In genomic region chr6:14713008-14713452, GRCh38 we compare ENCODE assay signal across 9 cellular contexts.
A peak's percentile ranks its signal among the peaks of the same experiment; 100 is the strongest.
DNase-seq lines count a peak whose midpoint lies in the region; ATAC-seq and TF ChIP-seq lines count a peak whose summit lies in the region.
"Had no signal": no experiment of that assay in that cellular context is flagged by ENCODE, and none has a peak within 500 bp of the region (broad histone marks: within the 10 kb centered on the region; RNA-seq: fewer than 3 reads in every experiment).

No MANE protein-coding gene starts in this region.

- H3K4me1 ChIP-seq in PC-3 (ENCODE audit: insufficient read depth, low read length), result peaks cover 55% of the 10 kb centered on the region
- peaks cover 11% of the 10 kb centered on the region for H3K4me1 ChIP-seq in fibroblast of lung (ENCODE audit: control insufficient read depth, extremely low read depth, insufficient read depth, low read length)

- no peaks in the 10 kb centered on the region for H3K36me3 ChIP-seq in PC-3 (ENCODE audit: low read depth, low read length)
- no peaks in the 10 kb centered on the region for H3K36me3 ChIP-seq in fibroblast of lung (ENCODE audit: control insufficient read depth, insufficient read depth, low read length)

- H3K27ac ChIP-seq in PC-3 (ENCODE audit: low read length) (peak overlapping the region; percentile 92), fibroblast of lung (ENCODE audit: insufficient read depth, low read length) (peak overlapping the region; percentile 86)

- POLR2A ChIA-PET in PC-3 (lab: Charles Lee; ENCODE audit: unreplicated experiment), result interaction anchor here (0.5 kb wide), 1 partner anchor 566 kb away, joined by 5 read pairs; no protein-coding TSS in a partner anchor

- H2AFZ ChIP-seq in PC-3 (ENCODE audit: low read length) (no peak overlapping the region), fibroblast of lung (ENCODE audit: low read length) (peak overlapping the region; percentile 19)

- intact Hi-C loops in PC-3 (cut with micrococcal nuclease), result no loop called here
- intact Hi-C loops in posterior vena cava (cut with DNase I), result no loop called here
- intact Hi-C loops in left colon (cut with DNase I, micrococcal nuclease), result no loop called here

- 0 out of 2 replicates have a peak overlapping the region, but pooled peaks have one; percentile 9 for H3K4me2 ChIP-seq in PC-3 (ENCODE audit: low read length)
- H3K4me2 ChIP-seq in fibroblast of lung (ENCODE audit: extremely low read depth, insufficient read depth, low read length), result peak overlapping the region; percentile 21

- H3F3A ChIP-seq in PC-3 (ENCODE audit: low read length, unreplicated experiment), result no peaks in the 10 kb centered on the region

- no peaks in the 10 kb centered on the region for H3K79me2 ChIP-seq in PC-3 (ENCODE audit: low read length)
- no peaks in the 10 kb centered on the region for H3K79me2 ChIP-seq in fibroblast of lung (ENCODE audit: control insufficient read depth, insufficient read depth, low read length)

- H3K9me2 ChIP-seq in PC-3 (replicated peaks; ENCODE audit: low read length), result no peaks in the 10 kb centered on the region

- H3K27me3 ChIP-seq in PC-3 (ENCODE audit: low read length), result no peaks in the 10 kb centered on the region
- H3K27me3 ChIP-seq in fibroblast of lung (ENCODE audit: control insufficient read depth, insufficient read depth, low read length), result no peaks in the 10 kb centered on the region

- no TSS peak for BruUV-seq in PC-3 (replicated peaks; lab: Mats Ljungman, UMichigan)

- H3K9ac ChIP-seq in PC-3 (ENCODE audit: low read length), result peak overlapping the region; percentile 77
- peak overlapping the region; percentile 17 for H3K9ac ChIP-seq in fibroblast of lung (ENCODE audit: insufficient read depth, low read length)

- H3K4me3 ChIP-seq in PC-3 (ENCODE audit: low read length) (no peak overlapping the region), fibroblast of lung (replicated peaks in 1 of 4; ENCODE audit: control extremely low read depth in 1 of 4, insufficient read depth in 1 of 4, low read depth in 3 of 4, low read length in 4 of 4) (no peak overlapping the region)

- H4K20me1 ChIP-seq in PC-3 (ENCODE audit: low read length) (no peaks in the 10 kb centered on the region), fibroblast of lung (ENCODE audit: control insufficient read depth, extremely low read depth, insufficient read depth, low read length) (no peaks in the 10 kb centered on the region)

- H3K9me3 ChIP-seq in PC-3 (ENCODE audit: low read length) (no peaks in the 10 kb centered on the region), fibroblast of lung (ENCODE audit: control insufficient read depth, insufficient read depth, low read depth, low read length) (no peaks in the 10 kb centered on the region)

- ATAC-seq in PC-3, result peak; percentile 59
- no peak for ATAC-seq in GM21515 (IDR thresholded peaks at IDR 0.05; ENCODE audit: unreplicated experiment)
- ATAC-seq in left colon, result no peak

- TF ChIP-seq CTCF in PC-3 (conservative IDR thresholded peaks at IDR 0.05; ENCODE audit: low read depth, low read length) (no peak), fibroblast of lung (conservative IDR thresholded peaks at IDR 0.05 in 1 of 2, IDR thresholded peaks at IDR 0.05 in 1 of 2; ENCODE audit: low read depth in 1 of 2, low read length in 2 of 2) (no peak)

- CTCF ChIA-PET in PC-3 (lab: Charles Lee), result interaction anchor here (0.6 kb wide), 2 partner anchors 74 to 140 kb away, joined by 3 read pairs; no protein-coding TSS in a partner anchor

- DNase-seq in ELF-1 (ENCODE audit: low read depth, low spot score) (peak; percentile 83), PC-3 (peak; percentile 81), fibroblast of lung (ENCODE audit: low read depth in 2 of 2) (peak; percentile 70 to 81), posterior vena cava (ENCODE audit: low spot score) (peak; percentile 85), left colon (no peak), SHP77 (lab: John Stamatoyannopoulos, UW) (no peak)
- no peak for DNase-seq in stimulated activated naive CD4-positive, alpha-beta T cell (lab: John Stamatoyannopoulos, UW)
- DNase-seq: mesendoderm had no signal

Comparison
In these comparisons a context has a peak if more than half of its experiments do, and no peak if none do; other contexts are left out.
1. DNase-seq: peak in ELF-1 (single experiment), PC-3 (single experiment), fibroblast of lung (2 of 2) and posterior vena cava (single experiment); none in stimulated activated naive CD4-positive, alpha-beta T cell (0 of 6), left colon (0 of 2) and SHP77 (0 of 2).